ENCODE assay signal across 23 cellular contexts in genomic region chr1:31214316-31215082, GRCh38. TPM values are rescaled to one million over a fixed set of nuclear protein-coding genes. Genes with fewer than 3 reads are reported as not detected.
DNase-seq lines count a peak whose midpoint lies in the region; ATAC-seq and TF ChIP-seq lines count a peak whose summit lies in the region.
"Had no signal": no experiment of that assay in that cellular context is flagged by ENCODE, and none has a peak within 500 bp of the region (broad histone marks: within the 10 kb centered on the region; RNA-seq: fewer than 3 reads in every experiment).

No MANE protein-coding gene starts in this region.

- H3K56ac ChIP-seq in H9 (ENCODE audit: insufficient read length, low read depth, low read length), result no peak overlapping the region

- H3K27ac ChIP-seq in H9 (ENCODE audit: insufficient read length, low read depth, low read length) (no peak overlapping the region), Panc1 (ENCODE audit: low read length) (no peak overlapping the region), endodermal cell (ENCODE audit: low read depth, low read length) (peak overlapping the region; percentile 48), neural progenitor cell (no peak overlapping the region), left ventricle myocardium inferior (replicated peaks) (no peak overlapping the region)
- H3K27ac ChIP-seq: Peyer's patch had no signal

- H3K18ac ChIP-seq in H9 (ENCODE audit: insufficient read length, low read depth, low read length), result no peak overlapping the region

- no peaks in the 10 kb centered on the region for H3K9me3 Mint-ChIP-seq in H9
- no peaks in the 10 kb centered on the region for H3K9me3 Mint-ChIP-seq in endodermal cell
- H3K9me3 Mint-ChIP-seq in neural progenitor cell, result peaks cover 14% of the 10 kb centered on the region
- H3K9me3 Mint-ChIP-seq: central memory CD8-positive, alpha-beta T cell; effector memory CD8-positive, alpha-beta T cell; nephron had no signal

- no peaks in the 10 kb centered on the region for H3K36me3 Mint-ChIP-seq in H9 (ENCODE audit: insufficient read depth in 1 of 3, low read depth in 3 of 3)
- no peaks in the 10 kb centered on the region for H3K36me3 Mint-ChIP-seq in endodermal cell (ENCODE audit: low read depth)
- peaks cover 9% of the 10 kb centered on the region for H3K36me3 Mint-ChIP-seq in neural progenitor cell
- H3K36me3 Mint-ChIP-seq: activated CD8-positive, alpha-beta memory T cell treated with anti-CD3 and anti-CD28 coated beads, Interleukin-2, amount 10 ng/mL, durations not matched to agents 7 days and 5 days had no signal

- no peaks in the 10 kb centered on the region for H3K23me2 ChIP-seq in H9 (ENCODE audit: insufficient read length, low read depth, low read length, poor library complexity, severe bottlenecking)

- H4K5ac ChIP-seq in H9 (ENCODE audit: insufficient read length, low read depth, low read length), result no peak overlapping the region

- H3K27ac Mint-ChIP-seq in H9, result no peak overlapping the region
- no peak overlapping the region for H3K27ac Mint-ChIP-seq in endodermal cell
- no peak overlapping the region for H3K27ac Mint-ChIP-seq in neural progenitor cell
- H3K27ac Mint-ChIP-seq: activated CD8-positive, alpha-beta memory T cell treated with anti-CD3 and anti-CD28 coated beads, Interleukin-2, amount 10 ng/mL, durations not matched to agents 7 days and 5 days; effector memory CD8-positive, alpha-beta T cell; nephron had no signal

- intact Hi-C loops in Panc1 (cut with micrococcal nuclease; ENCODE audit: unreplicated experiment) (no loop called here), left ventricle myocardium inferior (cut with micrococcal nuclease) (no loop called here)

- peaks cover 15 to 21% of the 10 kb centered on the region in 2 experiments for H3K4me1 Mint-ChIP-seq in H9
- H3K4me1 Mint-ChIP-seq in endodermal cell, result peaks cover 8% of the 10 kb centered on the region
- peaks cover 44% of the 10 kb centered on the region for H3K4me1 Mint-ChIP-seq in neural progenitor cell
- H3K4me1 Mint-ChIP-seq: activated CD8-positive, alpha-beta memory T cell treated with anti-CD3 and anti-CD28 coated beads, Interleukin-2, amount 10 ng/mL, durations not matched to agents 7 days and 5 days; central memory CD8-positive, alpha-beta T cell had no signal

- H3K4me3 Mint-ChIP-seq in H9 (no peak overlapping the region), endodermal cell (no peak overlapping the region), neural progenitor cell (peak overlapping the region; percentile 37)
- H3K4me3 Mint-ChIP-seq: activated CD8-positive, alpha-beta memory T cell treated with anti-CD3 and anti-CD28 coated beads, Interleukin-2, amount 10 ng/mL, durations not matched to agents 7 days and 5 days; central memory CD8-positive, alpha-beta T cell; effector memory CD8-positive, alpha-beta T cell; nephron had no signal

- H2BK12ac ChIP-seq in H9 (ENCODE audit: insufficient read length, low read depth, low read length), result no peak overlapping the region

- peak; percentile 40 for ATAC-seq in Panc1
- no peak for ATAC-seq in GM21381 (IDR thresholded peaks at IDR 0.05; ENCODE audit: unreplicated experiment)
- ATAC-seq: activated CD8-positive, alpha-beta memory T cell treated with anti-CD3 and anti-CD28 coated beads, Interleukin-2, amount 10 ng/mL, durations not matched to agents 7 days and 5 days; effector memory CD8-positive, alpha-beta T cell had no signal

- H2BK5ac ChIP-seq in H9 (ENCODE audit: insufficient read length, low read length), result no peak overlapping the region

- H3K27me3 ChIP-seq in H9 (ENCODE audit: insufficient read depth, low read length) (no peaks in the 10 kb centered on the region), Panc1 (ENCODE audit: control insufficient read depth, insufficient read depth, low read length) (no peaks in the 10 kb centered on the region), endodermal cell (ENCODE audit: control insufficient read depth, insufficient read depth, low read length, poor library complexity, severe bottlenecking) (no peaks in the 10 kb centered on the region), neural progenitor cell (no peaks in the 10 kb centered on the region), left ventricle myocardium inferior (ENCODE audit: low read depth) (peaks cover 9% of the 10 kb centered on the region)
- H3K27me3 ChIP-seq: Peyer's patch had no signal

- WGBS in H9 (ENCODE audit: extremely low coverage, insufficient read length, low lambda C conversion rate), result no CpG with 5 or more reads among the region's 13 CpGs
- WGBS in endodermal cell (ENCODE audit: insufficient coverage in 1 of 2, insufficient read length in 1 of 2), 2 experiments, result 63 to 69% methylated on average over 12 to 13 of the region's 13 CpGs

- no peak overlapping the region; the same call in 1 of the 2 replicates for H2BK15ac ChIP-seq in H9 (ENCODE audit: low read depth, low read length)

- H4K8ac ChIP-seq in H9 (replicated peaks; ENCODE audit: insufficient read length, low read depth, low read length), result no peak overlapping the region

- H3K79me2 ChIP-seq in H9 (ENCODE audit: insufficient read depth, low read length) (no peaks in the 10 kb centered on the region; the same call in 1 of the 2 replicates), neural progenitor cell (ENCODE audit: low read depth) (no peaks in the 10 kb centered on the region)

- no peak overlapping the region for H2BK120ac ChIP-seq in H9 (ENCODE audit: low read depth, low read length, poor library complexity, severe bottlenecking)

- POLR2A ChIA-PET in Panc1 (lab: Charles Lee), result interaction anchor here (0.5 kb wide), 1 partner anchor 80 kb away, joined by 3 read pairs; no protein-coding TSS in a partner anchor

- no peaks in the 10 kb centered on the region for H4K20me1 ChIP-seq in H9 (ENCODE audit: control insufficient read depth, insufficient read depth, insufficient read length)
- H4K20me1 ChIP-seq in neural progenitor cell (ENCODE audit: low read depth), result peaks cover 10% of the 10 kb centered on the region

- H3K36me3 ChIP-seq in Panc1 (ENCODE audit: control insufficient read depth, insufficient read depth, low read length), result no peaks in the 10 kb centered on the region
- no peaks in the 10 kb centered on the region for H3K36me3 ChIP-seq in endodermal cell (ENCODE audit: control insufficient read depth, insufficient read depth, low read length)
- H3K36me3 ChIP-seq in neural progenitor cell, result no peaks in the 10 kb centered on the region
- H3K36me3 ChIP-seq in left ventricle myocardium inferior, result no peaks in the 10 kb centered on the region
- H3K36me3 ChIP-seq: Peyer's patch had no signal

- CTCF ChIA-PET in Panc1 (lab: Charles Lee), result interaction anchor here (0.5 kb wide), 1 partner anchor 25 kb away, joined by 3 read pairs; no protein-coding TSS in a partner anchor

- no peak overlapping the region for H4K91ac ChIP-seq in H9 (ENCODE audit: insufficient read length, low read depth, low read length)

- no peak overlapping the region for H3T11ph ChIP-seq in H9 (ENCODE audit: low read length)

- no peak overlapping the region for H2AFZ ChIP-seq in H9 (ENCODE audit: low read length)
- H2AFZ ChIP-seq in neural progenitor cell (replicated peaks), result no peak overlapping the region

- no peaks in the 10 kb centered on the region; the same call in 1 of the 2 replicates for H3K4me1 ChIP-seq in H9 (ENCODE audit: insufficient read depth, low read length)
- H3K4me1 ChIP-seq in Panc1 (ENCODE audit: control insufficient read depth, insufficient read depth, low read length), result no peaks in the 10 kb centered on the region
- peaks cover 8% of the 10 kb centered on the region for H3K4me1 ChIP-seq in endodermal cell (ENCODE audit: control insufficient read depth, insufficient read depth, low read length)
- peaks cover 16% of the 10 kb centered on the region for H3K4me1 ChIP-seq in neural progenitor cell
- H3K4me1 ChIP-seq in left ventricle myocardium inferior, result peaks cover 15% of the 10 kb centered on the region
- H3K4me1 ChIP-seq: Caco-2 had no signal

- DNase-seq in H9 (peak; percentile 85), Panc1 (ENCODE audit: low read depth, low spot score) (no peak), endodermal cell (peak; percentile 92), neural progenitor cell (ENCODE audit: low spot score) (peak; percentile 74), left ventricle myocardium inferior (no peak), germinal center (ENCODE audit: low spot score) (no peak)
- no peak for DNase-seq in activated effector memory CD4-positive, alpha-beta T cell treated with anti-CD3 and anti-CD28 coated beads, Interleukin-2, amount 50 U/mL, for 16 hours
- DNase-seq: activated CD4-positive, CD25-positive, alpha-beta regulatory T cell treated with anti-CD3 and anti-CD28 coated beads, Interleukin-2, amount 50 U/mL, for 72 hours; activated CD8-positive, alpha-beta memory T cell treated with anti-CD3 and anti-CD28 coated beads, Interleukin-2, amount 10 ng/mL, durations not matched to agents 7 days and 5 days; activated effector memory CD4-positive, alpha-beta T cell treated with Interleukin-2 at 50 U/mL for 16 hours; effector memory CD8-positive, alpha-beta T cell; NCI-H1105; NCI-H69; Peyer's patch; stimulated activated CD8-positive, alpha-beta memory T cell treated with anti-CD3 and anti-CD28 coated beads, Interleukin-4, amount 100 ng/mL, for 48 hours; T-helper 9 cell had no signal

- in situ Hi-C loops in Panc1 (cut with HindIII; ENCODE audit: low pct_unique_long_range_greater_than_20kb, low sequenced_read_pairs), result no loop called here

- TF ChIP-seq CTCF in H9 (conservative IDR thresholded peaks at IDR 0.05), result peak; percentile 69
- TF ChIP-seq CTCF in Panc1 (IDR thresholded peaks at IDR 0.05), result no peak
- TF ChIP-seq CTCF in endodermal cell (conservative IDR thresholded peaks at IDR 0.05), result peak; percentile 79
- peak; percentile 52 for TF ChIP-seq CTCF in neural progenitor cell (IDR thresholded peaks at IDR 0.05)
- TF ChIP-seq CTCF in left ventricle myocardium inferior (IDR thresholded peaks at IDR 0.05; ENCODE audit: borderline replicate concordance), result no peak

- peaks cover 13% of the 10 kb centered on the region for H3F3A ChIP-seq in neural progenitor cell (ENCODE audit: low read depth)

- no peak overlapping the region for H3K14ac ChIP-seq in H9 (ENCODE audit: insufficient read depth, low read length)

- no peak overlapping the region for H3K9ac ChIP-seq in H9 (ENCODE audit: extremely low read depth, insufficient read length, low read length)
- H3K9ac ChIP-seq in endodermal cell (ENCODE audit: extremely low read depth, low read length, poor library complexity, severe bottlenecking), result no peak overlapping the region
- no peak overlapping the region for H3K9ac ChIP-seq in neural progenitor cell

- H3K9me3 ChIP-seq in H9 (ENCODE audit: control insufficient read depth, low read depth, low read length), result no peaks in the 10 kb centered on the region
- 0 out of 2 replicates have a peak, but pooled peaks cover 4% of the 10 kb centered on the region for H3K9me3 ChIP-seq in Panc1 (ENCODE audit: control insufficient read depth, insufficient read depth, low read depth, low read length)
- H3K9me3 ChIP-seq in endodermal cell (ENCODE audit: control insufficient read depth, low read length), result no peaks in the 10 kb centered on the region
- no peaks in the 10 kb centered on the region for H3K9me3 ChIP-seq in neural progenitor cell (ENCODE audit: low read depth)
- H3K9me3 ChIP-seq in left ventricle myocardium inferior (replicated peaks), result peaks cover 5% of the 10 kb centered on the region
- H3K9me3 ChIP-seq: Caco-2, Peyer's patch had no signal

- no peaks in the 10 kb centered on the region; the same call in 1 of the 2 replicates for H3K27me3 Mint-ChIP-seq in H9 (ENCODE audit: low read depth)
- H3K27me3 Mint-ChIP-seq in endodermal cell (ENCODE audit: insufficient read depth), result no peaks in the 10 kb centered on the region
- peaks cover 2% of the 10 kb centered on the region for H3K27me3 Mint-ChIP-seq in neural progenitor cell (ENCODE audit: insufficient read depth, low read depth)
- H3K27me3 Mint-ChIP-seq: central memory CD8-positive, alpha-beta T cell had no signal

- no peak overlapping the region for H3K4me2 ChIP-seq in H9 (ENCODE audit: insufficient read depth, insufficient read length, low read length)
- H3K4me2 ChIP-seq in neural progenitor cell, result no peak overlapping the region
- H3K4me2 ChIP-seq: smooth muscle cell had no signal

- H3K23ac ChIP-seq in H9 (ENCODE audit: insufficient read length, low read depth, low read length), result no peak overlapping the region

- H2BK20ac ChIP-seq in H9 (ENCODE audit: low read depth, low read length, poor library complexity, severe bottlenecking), result no peak overlapping the region

- no peak overlapping the region for H2AK5ac ChIP-seq in H9 (ENCODE audit: insufficient read length, low read length)

- no peak overlapping the region for H3K4ac ChIP-seq in H9 (ENCODE audit: low read depth, low read length)

- BruUV-seq in Panc1 (replicated peaks; lab: Mats Ljungman, UMichigan), result no TSS peak

- no peak overlapping the region for H3K4me3 ChIP-seq in Panc1 (ENCODE audit: low read depth in 2 of 2, low read length in 2 of 2)
- H3K4me3 ChIP-seq in endodermal cell (ENCODE audit: low read length), result no peak overlapping the region
- H3K4me3 ChIP-seq in neural progenitor cell, result no peak overlapping the region
- H3K4me3 ChIP-seq in left ventricle myocardium inferior, result no peak overlapping the region
- H3K4me3 ChIP-seq: Peyer's patch, smooth muscle cell had no signal

- H3K79me1 ChIP-seq in H9 (ENCODE audit: insufficient read depth, low read depth, low read length, poor library complexity, severe bottlenecking), result no peaks in the 10 kb centered on the region

RNA-seq across cellular contexts. Expression of gene NKAIN1, which starts 25.2 kb away (rescaled TPM):
- total RNA-seq in H9 (2021) (24.0 and 25.6 TPM in 2 replicates), Panc1 (2021; ENCODE audit: unreplicated experiment) (1.7 TPM), endodermal cell (10 to 100 TPM in 1 of 2 donors, 1 to 10 TPM in 1; 7.0 to 13.2 TPM), neural progenitor cell (ENCODE audit: low replicate concordance) (14.5 and 24.0 TPM in 2 replicates), left ventricle myocardium inferior (0.19 TPM)
- polyA plus RNA-seq in Panc1 (2012; ENCODE audit: insufficient read length), result 2.5 TPM
- 74.2 TPM for polyA plus RNA-seq in endodermal cell (2013, experiment 1 of 2)
- 73.3 TPM for polyA plus RNA-seq in endodermal cell (2013, experiment 2 of 2)
- total RNA-seq: Caco-2, mesenteric fat pad, Peyer's patch, pulmonary artery endothelial cell, smooth muscle cell had no signal

Comparison
In these comparisons a context has a peak if more than half of its experiments do, and no peak if none do; other contexts are left out.
1. DNase-seq: peak in H9 (single experiment), endodermal cell (single experiment) and neural progenitor cell (single experiment); none in Panc1 (single experiment), left ventricle myocardium inferior (single experiment), germinal center (single experiment) and activated effector memory CD4-positive, alpha-beta T cell treated with anti-CD3 and anti-CD28 coated beads, Interleukin-2, amount 50 U/mL, for 16 hours (single experiment).
2. CTCF ChIP-seq: peak in H9 (single experiment), endodermal cell (single experiment) and neural progenitor cell (single experiment); none in Panc1 (single experiment) and left ventricle myocardium inferior (single experiment).